ENCODE assay signal across 9 cellular contexts in genomic region chr6:36094786-36095496, GRCh38. TPM values are rescaled to one million over a fixed set of nuclear protein-coding genes. Genes with fewer than 3 reads are reported as not detected.
A peak's percentile ranks its signal among the peaks of the same experiment; 100 is the strongest.
DNase-seq lines count a peak whose midpoint lies in the region; TF ChIP-seq lines count a peak whose summit lies in the region.
"Had no signal": no experiment of that assay in that cellular context is flagged by ENCODE, and none has a peak within 500 bp of the region (broad histone marks: within the 10 kb centered on the region; RNA-seq: fewer than 3 reads in every experiment).

No MANE protein-coding gene starts in this region.

- intact Hi-C loops in activated T-helper 2 cell treated with anti-CD3 and anti-CD28 coated beads, Interferon-gamma antibody, Interleukin-2, Interleukin-4, amounts not matched to agents 10 μg/mL and 5 μg/mL and 100 μg/mL, durations not matched to agents 14 hours and 24 hours and 36 hours (cut with micrococcal nuclease) = loop anchor here (1.0 kb wide), 1 partner anchor 68 kb away; the partner anchor contains the start of gene MAPK14

- H3K9me3 Mint-ChIP-seq in activated T-helper 2 cell treated with anti-CD3 and anti-CD28 coated beads, Interferon-gamma antibody, Interleukin-2, Interleukin-4, amounts not matched to agents 10 μg/mL and 5 μg/mL and 100 μg/mL, durations not matched to agents 14 hours and 24 hours and 36 hours = no peaks in the 10 kb centered on the region

- H3K27ac ChIP-seq in neural cell (ENCODE audit: low read length) = no peak overlapping the region
- H3K27ac ChIP-seq: BLaER1 had no signal

- H3K27me3 ChIP-seq in neural cell (ENCODE audit: insufficient read depth, low read depth, low read length) = no peaks in the 10 kb centered on the region
- H3K27me3 ChIP-seq: BLaER1 had no signal

- H3F3A ChIP-seq in neural cell (ENCODE audit: insufficient read depth, low read length, poor library complexity, severe bottlenecking) = no peaks in the 10 kb centered on the region

- H3K27me3 Mint-ChIP-seq in activated T-helper 2 cell treated with anti-CD3 and anti-CD28 coated beads, Interferon-gamma antibody, Interleukin-2, Interleukin-4, amounts not matched to agents 10 μg/mL and 5 μg/mL and 100 μg/mL, durations not matched to agents 14 hours and 24 hours and 36 hours (ENCODE audit: low read depth) = no peaks in the 10 kb centered on the region

- H3K9me3 ChIP-seq in neural cell (ENCODE audit: low read length) = no peaks in the 10 kb centered on the region
- H3K9me3 ChIP-seq: BLaER1 had no signal

- no peak overlapping the region for H3K4me3 Mint-ChIP-seq in activated T-helper 2 cell treated with anti-CD3 and anti-CD28 coated beads, Interferon-gamma antibody, Interleukin-2, Interleukin-4, amounts not matched to agents 10 μg/mL and 5 μg/mL and 100 μg/mL, durations not matched to agents 14 hours and 24 hours and 36 hours (ENCODE audit: low read depth)

- peak; percentile 93 for TF ChIP-seq RAD21 in neural cell (conservative IDR thresholded peaks at IDR 0.05)

- no peak for TF ChIP-seq EP300 in neural cell (conservative IDR thresholded peaks at IDR 0.05; ENCODE audit: poor library complexity, severe bottlenecking)

- TF ChIP-seq CTCF in fibroblast of the aortic adventitia (IDR thresholded peaks at IDR 0.05; ENCODE audit: insufficient read depth, low read length) (peak; percentile 91), neural cell (IDR thresholded peaks at IDR 0.05; ENCODE audit: poor library complexity, severe bottlenecking) (peak; percentile 93)

- H3K4me1 Mint-ChIP-seq in activated T-helper 2 cell treated with anti-CD3 and anti-CD28 coated beads, Interferon-gamma antibody, Interleukin-2, Interleukin-4, amounts not matched to agents 10 μg/mL and 5 μg/mL and 100 μg/mL, durations not matched to agents 14 hours and 24 hours and 36 hours (ENCODE audit: low read depth) = peaks cover 27% of the 10 kb centered on the region

- peaks cover 9% of the 10 kb centered on the region for H3K36me3 ChIP-seq in neural cell (ENCODE audit: insufficient read depth, low read length)

- H3K4me2 ChIP-seq in neural cell (ENCODE audit: low read length) = no peak overlapping the region
- H3K4me2 ChIP-seq: BLaER1 had no signal

- H3K79me2 ChIP-seq in neural cell (replicated peaks; ENCODE audit: insufficient read depth, low read length) = no peaks in the 10 kb centered on the region

- H3K4me3 ChIP-seq in fibroblast of the aortic adventitia (ENCODE audit: low read depth, low read length) (no peak overlapping the region), neural cell (ENCODE audit: low read length) (no peak overlapping the region)
- H3K4me3 ChIP-seq: BLaER1 had no signal

- H3K9me2 ChIP-seq in neural cell (ENCODE audit: insufficient read depth, low read length) = no peaks in the 10 kb centered on the region

- DNase-seq in NCI-H1417 (lab: John Stamatoyannopoulos, UW) = peak; percentile 63 to 84 (median 81)
- DNase-seq in NCI-H1417 treated with DMSO at 0.1 percent for 48 hours (lab: John Stamatoyannopoulos, UW) = no peak
- DNase-seq in KG1 (lab: John Stamatoyannopoulos, UW) = peak; percentile 68
- DNase-seq in RPMI7951 (ENCODE audit: low read depth) = peak; percentile 59
- peak; percentile 66 for DNase-seq in activated T-helper 2 cell treated with anti-CD3 and anti-CD28 coated beads, Interferon-gamma antibody, Interleukin-2, Interleukin-4, amounts not matched to agents 10 μg/mL and 5 μg/mL and 100 μg/mL, durations not matched to agents 14 hours and 24 hours and 36 hours (ENCODE audit: low spot score)
- peak; percentile 82 for DNase-seq in fibroblast of the aortic adventitia (ENCODE audit: low read depth)
- peak; percentile 73 for DNase-seq in stimulated activated naive CD4-positive, alpha-beta T cell treated with Interleukin-2 at 50 U/mL for 16 hours (lab: John Stamatoyannopoulos, UW)

- no peak overlapping the region for H2AFZ ChIP-seq in neural cell (ENCODE audit: low read depth, low read length)

- no peak overlapping the region for H3K27ac Mint-ChIP-seq in activated T-helper 2 cell treated with anti-CD3 and anti-CD28 coated beads, Interferon-gamma antibody, Interleukin-2, Interleukin-4, amounts not matched to agents 10 μg/mL and 5 μg/mL and 100 μg/mL, durations not matched to agents 14 hours and 24 hours and 36 hours

- peaks cover 15% of the 10 kb centered on the region for H3K36me3 Mint-ChIP-seq in activated T-helper 2 cell treated with anti-CD3 and anti-CD28 coated beads, Interferon-gamma antibody, Interleukin-2, Interleukin-4, amounts not matched to agents 10 μg/mL and 5 μg/mL and 100 μg/mL, durations not matched to agents 14 hours and 24 hours and 36 hours (ENCODE audit: low read depth)

- no peaks in the 10 kb centered on the region for H4K20me1 ChIP-seq in neural cell (ENCODE audit: insufficient read depth)

- H3K9ac ChIP-seq in neural cell (ENCODE audit: low read length) = no peak overlapping the region
- H3K9ac ChIP-seq: BLaER1 had no signal

TF ChIP-seq in neural cell, 6 proteins besides CTCF, POLR2A, EP300 and RAD21:
- TF ChIP-seq SMC3 (conservative IDR thresholded peaks at IDR 0.05; ENCODE audit: poor library complexity) (peak; percentile 94), REST (IDR thresholded peaks at IDR 0.05; ENCODE audit: borderline replicate concordance) (no peak)

RNA-seq across cellular contexts. Expression of gene MAPK13, which starts 35.4 kb away (rescaled TPM):
- total RNA-seq in RPMI7951 (2014; rRNA removed; shearing (Covaris generic)) = 0.96 and 2.1 TPM in 2 replicates
- total RNA-seq in activated T-helper 2 cell treated with anti-CD3 and anti-CD28 coated beads, Interferon-gamma antibody, Interleukin-2, Interleukin-4, amounts not matched to agents 10 μg/mL and 5 μg/mL and 100 μg/mL, durations not matched to agents 14 hours and 24 hours and 36 hours = 34.7 and 37.5 TPM in 2 replicates
- 2.3 and 15.6 TPM in 2 replicates for total RNA-seq in fibroblast of the aortic adventitia (ENCODE audit: low replicate concordance)
- 1.4 and 1.8 TPM in 2 replicates for polyA plus RNA-seq in neural cell
- polyA minus RNA-seq in neural cell = 1.7 TPM in 2 replicates
